8 cellular contexts compared by ENCODE assay signal in genomic region chr14:92352158-92352985, GRCh38. TPM values are rescaled to one million over a fixed set of nuclear protein-coding genes. Genes with fewer than 3 reads are reported as not detected.
DNase-seq lines count a peak whose midpoint lies in the region; ATAC-seq, FAIRE-seq and TF ChIP-seq lines count a peak whose summit lies in the region.

No MANE protein-coding gene starts in this region.

- DNase-seq in BE2C (peak; percentile 23), H54 (ENCODE audit: insufficient read length, low spot score) (peak; percentile 27), SKM-1 (lab: John Stamatoyannopoulos, UW; ENCODE audit: unreplicated experiment) (peak; percentile 15), glomerular visceral epithelial cell (ENCODE audit: extremely low spot score) (peak; percentile 12), ureter (ENCODE audit: low spot score) (no peak), Right ventricle myocardium superior (no peak)

- intact Hi-C loops in Right ventricle myocardium superior (cut with DNase I): no loop called here

- no peak overlapping the region for H3K4me3 ChIP-seq in BE2C (ENCODE audit: low read depth, low read length)

- FAIRE-seq in H54 (lab: Jason Lieb, UNC): peak; percentile 60

- H3K27me3 ChIP-seq in BE2C: no peaks in the 10 kb centered on the region; the same call in 1 of the 2 replicates

- H3K9me3 ChIP-seq in BE2C: no peaks in the 10 kb centered on the region

- no peaks in the 10 kb centered on the region for H3K4me1 ChIP-seq in BE2C

- no peaks in the 10 kb centered on the region for H3K36me3 ChIP-seq in BE2C

- no peak for TF ChIP-seq POLR2A in H54 (IDR thresholded peaks at IDR 0.05; ENCODE audit: low read depth, low read length)

- ATAC-seq in HG02642 (IDR thresholded peaks at IDR 0.05; ENCODE audit: poor library complexity, unreplicated experiment) (no peak), HG02623 (IDR thresholded peaks at IDR 0.05; ENCODE audit: unreplicated experiment) (no peak), Right ventricle myocardium superior (ENCODE audit: poor library complexity) (no peak)

- TF ChIP-seq CTCF in BE2C (IDR thresholded peaks at IDR 0.05; ENCODE audit: low read depth, low read length): peak; percentile 51

RNA-seq across cellular contexts. Expression of gene SLC24A4, which starts 29.4 kb away (rescaled TPM):
- not detected for polyA plus RNA-seq in BE2C (2012; ENCODE audit: insufficient read depth, insufficient read length, low read depth)
- total RNA-seq in ureter: 0.75 TPM
- total RNA-seq in Right ventricle myocardium superior: 0.27 TPM

Comparison
In these comparisons a context has a peak if more than half of its experiments do, and no peak if none do; other contexts are left out.
1. DNase-seq: peak in BE2C (single experiment), H54 (single experiment), SKM-1 (single experiment) and glomerular visceral epithelial cell (single experiment); none in ureter (single experiment) and Right ventricle myocardium superior (single experiment).